10 cellular contexts compared by ENCODE assay signal in the genomic region with DNA sequence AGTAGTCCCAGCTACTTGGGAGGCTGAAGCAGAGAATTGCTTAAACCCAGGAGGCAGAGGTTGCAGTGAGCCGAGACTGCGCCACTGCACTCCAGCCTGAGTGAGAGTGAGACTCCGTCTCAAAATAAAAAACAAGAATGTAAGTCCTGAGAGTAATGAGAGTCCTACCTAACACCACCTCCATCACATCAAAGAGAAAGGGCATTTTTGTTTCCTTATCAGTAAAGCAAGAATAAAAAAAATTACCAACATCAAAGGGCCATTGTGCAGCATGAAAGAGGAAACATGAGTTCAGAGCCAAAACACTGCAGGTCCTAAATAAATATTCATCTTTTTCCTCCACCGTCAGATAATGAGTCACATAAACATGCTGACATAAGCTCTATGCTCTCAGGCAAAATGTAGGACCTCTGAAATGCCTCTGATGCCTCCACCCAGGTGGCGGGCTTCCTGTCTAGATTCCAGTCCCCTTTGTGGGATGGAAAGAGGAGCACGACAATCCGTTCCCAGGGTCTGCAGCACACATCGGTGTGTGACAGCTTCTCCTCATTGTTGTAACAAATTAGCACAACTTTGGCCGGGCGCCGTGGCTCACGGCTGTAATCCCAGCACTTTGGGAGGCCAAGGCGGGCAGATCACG. TPM values are rescaled to one million over a fixed set of nuclear protein-coding genes. Genes with fewer than 3 reads are reported as not detected.
A peak's percentile ranks its signal among the peaks of the same experiment; 100 is the strongest.
DNase-seq lines count a peak whose midpoint lies in the region; ATAC-seq and TF ChIP-seq lines count a peak whose summit lies in the region.
"Had no signal": no experiment of that assay in that cellular context is flagged by ENCODE, and none has a peak within 500 bp of the region (broad histone marks: within the 10 kb centered on the region; RNA-seq: fewer than 3 reads in every experiment).

No MANE protein-coding gene starts in this region.

- intact Hi-C loops in A673 (cut with micrococcal nuclease; ENCODE audit: unreplicated experiment) (loop anchor here (10.0 kb wide), 1 partner anchor 126 kb away; no protein-coding TSS in a partner anchor), left colon (cut with DNase I, micrococcal nuclease) (no loop called here)
- intact Hi-C loops in CD4-positive, alpha-beta memory T cell (cut with micrococcal nuclease) = no loop called here

- peaks cover 7 to 21% (median 11%) of the 10 kb centered on the region in 5 experiments for H3K9me3 Mint-ChIP-seq in brain
- peaks cover 0 to 4% (median 0%) of the 10 kb centered on the region in 8 donors for H3K9me3 Mint-ChIP-seq in CD4-positive, alpha-beta memory T cell
- H3K9me3 Mint-ChIP-seq: stimulated activated naive CD8-positive, alpha-beta T cell treated with anti-CD3 and anti-CD28 coated beads, Interleukin-15, Interleukin-2, amounts not matched to agents 100 ng/mL and 50 ng/mL, for 24 hours had no signal

- peak overlapping the region; percentile 61 for H3K27ac ChIP-seq in A673 (ENCODE audit: low read depth, low read length, poor library complexity, severe bottlenecking)
- no peak overlapping the region for H3K27ac ChIP-seq in CD4-positive, alpha-beta memory T cell (ENCODE audit: low read depth, low read length)
- no peak overlapping the region for H3K27ac ChIP-seq in RWPE1

- TF ChIP-seq CTCF in A673 (conservative IDR thresholded peaks at IDR 0.05; ENCODE audit: low read depth, low read length) (no peak), brain (conservative IDR thresholded peaks at IDR 0.05) (no peak), RWPE1 (conservative IDR thresholded peaks at IDR 0.05; ENCODE audit: low read depth) (no peak)

- H3K27ac Mint-ChIP-seq in brain = peak overlapping the region in 3 of 5 experiments; percentile 63 to 74 (median 73)
- H3K27ac Mint-ChIP-seq in CD4-positive, alpha-beta memory T cell = no peak overlapping the region
- H3K27ac Mint-ChIP-seq: stimulated activated naive CD8-positive, alpha-beta T cell treated with anti-CD3 and anti-CD28 coated beads, Interleukin-15, Interleukin-2, amounts not matched to agents 100 ng/mL and 50 ng/mL, for 24 hours had no signal

- H3K4me1 ChIP-seq in A673 (ENCODE audit: insufficient read depth, low read length, poor library complexity, severe bottlenecking) = peaks cover 30% of the 10 kb centered on the region
- no peaks in the 10 kb centered on the region for H3K4me1 ChIP-seq in CD4-positive, alpha-beta memory T cell (ENCODE audit: insufficient read depth, low read length)

- H3K4me3 ChIP-seq in A673 (ENCODE audit: low read depth, low read length, poor library complexity, severe bottlenecking) = no peak overlapping the region
- no peak overlapping the region for H3K4me3 ChIP-seq in CD4-positive, alpha-beta memory T cell (ENCODE audit: low read length in 2 of 2)

- DNase-seq in A673 (ENCODE audit: low spot score) = peak; percentile 84
- DNase-seq in HT-29 (ENCODE audit: low spot score) = peak; percentile 89
- DNase-seq in left colon = no peak
- no peak for DNase-seq in stimulated activated CD4-positive, alpha-beta T cell treated with anti-CD3 and anti-CD28 coated beads, Interleukin-12 subunit alpha, Interleukin-12 subunit beta, amount 100 ng/mL, for 4 hours
- DNase-seq in CD4-positive, alpha-beta memory T cell = no peak
- no peak for DNase-seq in RWPE1 (ENCODE audit: low spot score)
- DNase-seq: NCI-H2081 treated with DMSO at 0.1 percent for 48 hours had no signal

- peak; percentile 67 for ATAC-seq in left colon
- no peak for ATAC-seq in GM19395 (IDR thresholded peaks at IDR 0.05; ENCODE audit: unreplicated experiment)

- H3K4me1 Mint-ChIP-seq in brain = peaks cover 30% of the 10 kb centered on the region
- H3K4me1 Mint-ChIP-seq in CD4-positive, alpha-beta memory T cell = no peaks in the 10 kb centered on the region

- H3K36me3 Mint-ChIP-seq in brain = peaks cover 71% of the 10 kb centered on the region
- H3K36me3 Mint-ChIP-seq in CD4-positive, alpha-beta memory T cell = no peaks in the 10 kb centered on the region

- no peaks in the 10 kb centered on the region for H3K36me3 ChIP-seq in A673 (ENCODE audit: insufficient read depth, low read length, poor library complexity, severe bottlenecking)
- no peaks in the 10 kb centered on the region for H3K36me3 ChIP-seq in CD4-positive, alpha-beta memory T cell (ENCODE audit: insufficient read depth, low read length)

- H3K9me3 ChIP-seq in A673 (ENCODE audit: low read depth, low read length, poor library complexity, severe bottlenecking) = no peaks in the 10 kb centered on the region
- no peaks in the 10 kb centered on the region for H3K9me3 ChIP-seq in CD4-positive, alpha-beta memory T cell (ENCODE audit: control insufficient read depth in 1 of 2, low read length in 2 of 2)

- CTCF ChIA-PET in A673 (lab: Charles Lee) (no interaction called here), RWPE1 (lab: Yijun Ruan, JAX) (interaction anchor here (0.6 to 0.7 kb wide), 2 partner anchors 151 to 454 kb away, joined by 3 read pairs; no protein-coding TSS in a partner anchor)
- CTCF ChIA-PET in CD4-positive, alpha-beta memory T cell (lab: Charles Lee; ENCODE audit: partially characterized antibody) = no interaction called here

- no peaks in the 10 kb centered on the region for H3K27me3 Mint-ChIP-seq in brain
- H3K27me3 Mint-ChIP-seq in CD4-positive, alpha-beta memory T cell = peaks cover 9% of the 10 kb centered on the region in 2 donors

- POLR2A ChIA-PET in A673 (lab: Charles Lee; ENCODE audit: low non-redundant PET) = no interaction called here
- POLR2A ChIA-PET in CD4-positive, alpha-beta memory T cell (lab: Charles Lee; ENCODE audit: partially characterized antibody) = no interaction called here
- POLR2A ChIA-PET in RWPE1 (lab: Yijun Ruan, JAX; ENCODE audit: low non-redundant PET) = no interaction called here

- no peak overlapping the region for H3K4me3 Mint-ChIP-seq in brain
- no peak overlapping the region for H3K4me3 Mint-ChIP-seq in CD4-positive, alpha-beta memory T cell
- H3K4me3 Mint-ChIP-seq: stimulated activated naive CD8-positive, alpha-beta T cell treated with anti-CD3 and anti-CD28 coated beads, Interleukin-15, Interleukin-2, amounts not matched to agents 100 ng/mL and 50 ng/mL, for 24 hours had no signal

- no TSS peak for BruUV-seq in A673 (replicated peaks; lab: Mats Ljungman, UMichigan)

- H3K27me3 ChIP-seq in A673 (replicated peaks; ENCODE audit: insufficient read depth, low read depth, low read length, poor library complexity) = no peaks in the 10 kb centered on the region
- H3K27me3 ChIP-seq in CD4-positive, alpha-beta memory T cell (ENCODE audit: insufficient read depth, low read length) = no peaks in the 10 kb centered on the region

RNA-seq across cellular contexts. Expression of gene ATP9A, which starts 7.2 kb away (rescaled TPM):
- 31.2 and 34.8 TPM in 2 replicates for total RNA-seq in A673 (2021)
- total RNA-seq in HT-29 (2014; rRNA removed; shearing (Covaris generic)) = 55.1 and 70.3 TPM in 2 replicates
- polyA plus RNA-seq in brain (ENCODE audit: insufficient read depth, low read depth, low replicate concordance) = 71.9 TPM
- total RNA-seq in left colon = 10 to 100 TPM; 66.8 to 90.1 TPM
- total RNA-seq in CD4-positive, alpha-beta memory T cell = 1 to 10 TPM in 1 of 2 experiments, under 1 TPM in 1; 0.47 to 1.0 TPM
- under 1 TPM; 0.14 to 0.18 TPM for polyA plus RNA-seq in CD4-positive, alpha-beta memory T cell

RNA-seq across cellular contexts. Expression of gene SALL4, which starts 41.3 kb away (rescaled TPM):
- total RNA-seq in A673 (2021) (17.7 and 18.4 TPM in 2 replicates), left colon (under 1 TPM; 0.09 to 0.11 TPM)
- total RNA-seq in HT-29 (2014; rRNA removed; shearing (Covaris generic)) = 2.7 and 3.4 TPM in 2 replicates
- not detected for polyA plus RNA-seq in brain (ENCODE audit: insufficient read depth, low read depth, low replicate concordance)
- under 1 TPM in 1 of 2 experiments, not detected in 1; 0.08 TPM for total RNA-seq in CD4-positive, alpha-beta memory T cell
- polyA plus RNA-seq in CD4-positive, alpha-beta memory T cell = not detected

Comparison
In these comparisons a context has a peak if more than half of its experiments do, and no peak if none do; other contexts are left out.
1. DNase-seq: peak in A673 (single experiment) and HT-29 (single experiment); none in left colon (0 of 2), stimulated activated CD4-positive, alpha-beta T cell treated with anti-CD3 and anti-CD28 coated beads, Interleukin-12 subunit alpha, Interleukin-12 subunit beta, amount 100 ng/mL, for 4 hours (single experiment), CD4-positive, alpha-beta memory T cell (0 of 5) and RWPE1 (single experiment).
2. H3K27ac Mint-ChIP-seq: peak in brain (3 of 5); none in CD4-positive, alpha-beta memory T cell (0 of 7).
3. RNA of gene ATP9A, which starts 7.2 kb away (total RNA-seq): 66.8 to 90.1 TPM in left colon, 55.1 to 70.3 TPM in HT-29 and 31.2 to 34.8 TPM in A673; 0.47 to 1.0 TPM in CD4-positive, alpha-beta memory T cell; every median in the first group is over 10 times any median in the second.